Comparison of ENCODE assay signal across 11 cellular contexts in the genomic region with DNA sequence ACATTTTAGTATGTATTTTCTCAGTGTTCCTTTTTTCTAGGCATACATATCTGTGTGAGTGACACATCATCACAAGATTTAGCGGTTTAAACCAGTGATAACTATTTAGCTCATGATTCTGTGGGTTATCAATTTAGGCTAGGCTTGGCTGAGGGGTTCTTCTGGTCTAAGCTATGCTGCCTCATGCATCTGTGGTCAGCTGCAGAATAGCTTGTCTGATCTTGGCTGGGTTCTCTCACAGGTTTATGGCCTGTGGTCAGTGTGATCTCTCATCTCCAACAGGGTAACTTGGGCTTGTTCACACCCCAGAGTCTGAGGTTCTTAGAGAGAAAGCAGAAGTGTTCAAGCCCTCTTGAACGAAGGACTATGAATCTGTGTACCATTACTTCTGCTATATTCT.
DNase-seq lines count a peak whose midpoint lies in the region; ATAC-seq and TF ChIP-seq lines count a peak whose summit lies in the region.
"Had no signal": no experiment of that assay in that cellular context is flagged by ENCODE, and none has a peak within 500 bp of the region (broad histone marks: within the 10 kb centered on the region; RNA-seq: fewer than 3 reads in every experiment).

No MANE protein-coding gene starts in this region.

- POLR2A ChIA-PET in activated B cell treated with CpG ODN at 0.5 μM for 24 hours (lab: Charles Lee): no interaction called here

- CTCF ChIA-PET in activated B cell treated with CpG ODN at 0.5 μM for 24 hours (lab: Charles Lee): no interaction called here

- intact Hi-C loops in activated B cell treated with CpG ODN at 0.5 μM for 24 hours (cut with micrococcal nuclease): loop anchor here (10.0 kb wide), 1 partner anchor 66 kb away; no protein-coding TSS in a partner anchor

- ATAC-seq in HG03060 (IDR thresholded peaks at IDR 0.05; ENCODE audit: low read depth, unreplicated experiment) (peak; percentile 57), activated B cell treated with CpG ODN at 0.5 μM for 24 hours (ENCODE audit: low read depth) (no peak), SK-N-SH treated with all-trans-retinoic acid at 6 μM for 48 hours (no peak)

- no peak overlapping the region for H3K4me3 Mint-ChIP-seq in activated B cell treated with CpG ODN at 0.5 μM for 24 hours
- H3K4me3 Mint-ChIP-seq: activated naive CD4-positive, alpha-beta T cell treated with anti-CD3 and anti-CD28 coated beads for 36 hours; neural crest cell had no signal

- H3K4me1 Mint-ChIP-seq in activated B cell treated with CpG ODN at 0.5 μM for 24 hours: peaks cover 38% of the 10 kb centered on the region

- peaks cover 64% of the 10 kb centered on the region for H3K36me3 Mint-ChIP-seq in activated B cell treated with CpG ODN at 0.5 μM for 24 hours (ENCODE audit: low read depth)

- peaks cover 3% of the 10 kb centered on the region for H3K9me3 Mint-ChIP-seq in activated B cell treated with CpG ODN at 0.5 μM for 24 hours
- H3K9me3 Mint-ChIP-seq: activated naive CD4-positive, alpha-beta T cell treated with anti-CD3 and anti-CD28 coated beads for 36 hours had no signal

- H3K27me3 Mint-ChIP-seq in activated B cell treated with CpG ODN at 0.5 μM for 24 hours: no peaks in the 10 kb centered on the region

- no peak for TF ChIP-seq CTCF in activated B cell treated with CpG ODN at 0.5 μM for 24 hours (IDR thresholded peaks at IDR 0.05)

- H3K27ac Mint-ChIP-seq in activated B cell treated with CpG ODN at 0.5 μM for 24 hours: peak overlapping the region; percentile 70

- DNase-seq in stimulated activated CD8-positive, alpha-beta memory T cell treated with anti-CD3 and anti-CD28 coated beads, Interleukin-12 subunit alpha, Interleukin-12 subunit beta, amount 100 ng/mL, for 4 hours (ENCODE audit: low read depth): peak; percentile 4
- DNase-seq in stimulated activated CD8-positive, alpha-beta memory T cell treated with anti-CD3 and anti-CD28 coated beads, Interleukin-4, amount 100 ng/mL, for 48 hours: no peak
- DNase-seq in activated B cell treated with CpG ODN at 0.5 μM for 24 hours (no peak), SIG-M5 treated with dmso at 0.1 percent for 504 hours (lab: John Stamatoyannopoulos, UW; ENCODE audit: unreplicated experiment) (no peak), NCI-H146 treated with DMSO at 0.1 percent for 48 hours (lab: John Stamatoyannopoulos, UW; ENCODE audit: unreplicated experiment) (no peak), NCI-H1105 treated with DMSO at 0.1 percent for 48 hours (lab: John Stamatoyannopoulos, UW) (no peak)
- DNase-seq: activated naive CD4-positive, alpha-beta T cell treated with anti-CD3 and anti-CD28 coated beads for 36 hours; NCI-H1417 had no signal

TF ChIP-seq in SK-N-SH treated with all-trans-retinoic acid at 6 μM for 48 hours, 23 proteins besides CTCF, POLR2A, EP300 and RAD21:
- TF ChIP-seq, protein P1, sequence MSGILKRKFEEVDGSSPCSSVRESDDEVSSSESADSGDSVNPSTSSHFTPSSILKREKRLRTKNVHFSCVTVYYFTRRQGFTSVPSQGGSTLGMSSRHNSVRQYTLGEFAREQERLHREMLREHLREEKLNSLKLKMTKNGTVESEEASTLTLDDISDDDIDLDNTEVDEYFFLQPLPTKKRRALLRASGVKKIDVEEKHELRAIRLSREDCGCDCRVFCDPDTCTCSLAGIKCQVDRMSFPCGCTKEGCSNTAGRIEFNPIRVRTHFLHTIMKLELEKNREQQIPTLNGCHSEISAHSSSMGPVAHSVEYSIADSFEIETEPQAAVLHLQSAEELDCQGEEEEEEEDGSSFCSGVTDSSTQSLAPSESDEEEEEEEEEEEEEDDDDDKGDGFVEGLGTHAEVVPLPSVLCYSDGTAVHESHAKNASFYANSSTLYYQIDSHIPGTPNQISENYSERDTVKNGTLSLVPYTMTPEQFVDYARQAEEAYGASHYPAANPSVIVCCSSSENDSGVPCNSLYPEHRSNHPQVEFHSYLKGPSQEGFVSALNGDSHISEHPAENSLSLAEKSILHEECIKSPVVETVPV (CRISPR knock-in tag; IDR thresholded peaks at IDR 0.05): no peak
- no peak for TF ChIP-seq ARNTL (CRISPR knock-in tag; IDR thresholded peaks at IDR 0.05; ENCODE audit: borderline replicate concordance, low read depth)
- TF ChIP-seq ESRRG (CRISPR knock-in tag; IDR thresholded peaks at IDR 0.05): no peak
- TF ChIP-seq, protein P2, sequence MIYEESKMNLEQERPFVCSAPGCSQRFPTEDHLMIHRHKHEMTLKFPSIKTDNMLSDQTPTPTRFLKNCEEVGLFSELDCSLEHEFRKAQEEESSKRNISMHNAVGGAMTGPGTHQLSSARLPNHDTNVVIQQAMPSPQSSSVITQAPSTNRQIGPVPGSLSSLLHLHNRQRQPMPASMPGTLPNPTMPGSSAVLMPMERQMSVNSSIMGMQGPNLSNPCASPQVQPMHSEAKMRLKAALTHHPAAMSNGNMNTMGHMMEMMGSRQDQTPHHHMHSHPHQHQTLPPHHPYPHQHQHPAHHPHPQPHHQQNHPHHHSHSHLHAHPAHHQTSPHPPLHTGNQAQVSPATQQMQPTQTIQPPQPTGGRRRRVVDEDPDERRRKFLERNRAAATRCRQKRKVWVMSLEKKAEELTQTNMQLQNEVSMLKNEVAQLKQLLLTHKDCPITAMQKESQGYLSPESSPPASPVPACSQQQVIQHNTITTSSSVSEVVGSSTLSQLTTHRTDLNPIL (CRISPR knock-in tag; IDR thresholded peaks at IDR 0.05; ENCODE audit: low read depth): no peak
- no peak for TF ChIP-seq OSR1 (CRISPR knock-in tag; IDR thresholded peaks at IDR 0.05)
- TF ChIP-seq SNAI2 (CRISPR knock-in tag; IDR thresholded peaks at IDR 0.05): no peak
- no peak for TF ChIP-seq GLIS3 (CRISPR knock-in tag; IDR thresholded peaks at IDR 0.05)
- no peak for TF ChIP-seq ZC3H10 (CRISPR knock-in tag; IDR thresholded peaks at IDR 0.05)
- no peak for TF ChIP-seq ZNF70 (CRISPR knock-in tag; IDR thresholded peaks at IDR 0.05)
- TF ChIP-seq, protein P3, sequence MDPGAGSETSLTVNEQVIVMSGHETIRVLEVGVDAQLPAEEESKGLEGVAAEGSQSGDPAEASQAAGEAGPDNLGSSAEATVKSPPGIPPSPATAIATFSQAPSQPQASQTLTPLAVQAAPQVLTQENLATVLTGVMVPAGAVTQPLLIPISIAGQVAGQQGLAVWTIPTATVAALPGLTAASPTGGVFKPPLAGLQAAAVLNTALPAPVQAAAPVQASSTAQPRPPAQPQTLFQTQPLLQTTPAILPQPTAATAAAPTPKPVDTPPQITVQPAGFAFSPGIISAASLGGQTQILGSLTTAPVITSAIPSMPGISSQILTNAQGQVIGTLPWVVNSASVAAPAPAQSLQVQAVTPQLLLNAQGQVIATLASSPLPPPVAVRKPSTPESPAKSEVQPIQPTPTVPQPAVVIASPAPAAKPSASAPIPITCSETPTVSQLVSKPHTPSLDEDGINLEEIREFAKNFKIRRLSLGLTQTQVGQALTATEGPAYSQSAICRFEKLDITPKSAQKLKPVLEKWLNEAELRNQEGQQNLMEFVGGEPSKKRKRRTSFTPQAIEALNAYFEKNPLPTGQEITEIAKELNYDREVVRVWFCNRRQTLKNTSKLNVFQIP (CRISPR knock-in tag; IDR thresholded peaks at IDR 0.05; ENCODE audit: borderline replicate concordance, low read depth): no peak
- no peak for TF ChIP-seq ZNF565 (CRISPR knock-in tag; conservative IDR thresholded peaks at IDR 0.05; ENCODE audit: low read depth)
- TF ChIP-seq, protein P4, sequence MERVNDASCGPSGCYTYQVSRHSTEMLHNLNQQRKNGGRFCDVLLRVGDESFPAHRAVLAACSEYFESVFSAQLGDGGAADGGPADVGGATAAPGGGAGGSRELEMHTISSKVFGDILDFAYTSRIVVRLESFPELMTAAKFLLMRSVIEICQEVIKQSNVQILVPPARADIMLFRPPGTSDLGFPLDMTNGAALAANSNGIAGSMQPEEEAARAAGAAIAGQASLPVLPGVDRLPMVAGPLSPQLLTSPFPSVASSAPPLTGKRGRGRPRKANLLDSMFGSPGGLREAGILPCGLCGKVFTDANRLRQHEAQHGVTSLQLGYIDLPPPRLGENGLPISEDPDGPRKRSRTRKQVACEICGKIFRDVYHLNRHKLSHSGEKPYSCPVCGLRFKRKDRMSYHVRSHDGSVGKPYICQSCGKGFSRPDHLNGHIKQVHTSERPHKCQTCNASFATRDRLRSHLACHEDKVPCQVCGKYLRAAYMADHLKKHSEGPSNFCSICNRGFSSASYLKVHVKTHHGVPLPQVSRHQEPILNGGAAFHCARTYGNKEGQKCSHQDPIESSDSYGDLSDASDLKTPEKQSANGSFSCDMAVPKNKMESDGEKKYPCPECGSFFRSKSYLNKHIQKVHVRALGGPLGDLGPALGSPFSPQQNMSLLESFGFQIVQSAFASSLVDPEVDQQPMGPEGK (CRISPR knock-in tag; IDR thresholded peaks at IDR 0.05; ENCODE audit: borderline replicate concordance): no peak
TF ChIP-seq in SK-N-SH treated with all-trans-retinoic acid at 6 μM for 48 hours: peak in this region for 0.
